In genomic region chr7:75738604-75738974, GRCh38 we compare ENCODE assay signal across 8 cellular contexts. TPM values are rescaled to one million over a fixed set of nuclear protein-coding genes. Genes with fewer than 3 reads are reported as not detected.
DNase-seq lines count a peak whose midpoint lies in the region; ATAC-seq and TF ChIP-seq lines count a peak whose summit lies in the region.

HIP1 (minus strand) TSS chr7:75738941; CDS start chr7:75738920, 21 bp downstream.

- ATAC-seq in RWPE2 (ENCODE audit: low read depth), result peak; percentile 9; the same call in 2 of the 3 replicates
- ATAC-seq in omental fat pad (ENCODE audit: low FRiP score), result peak; percentile 12

- peaks cover 16% of the 10 kb centered on the region for H3K4me1 Mint-ChIP-seq in activated CD4-positive, alpha-beta T cell treated with anti-CD3 and anti-CD28 coated beads, Interleukin-2, amount 10 ng/mL, durations not matched to agents 7 days and 5 days

- DNase-seq in activated CD4-positive, alpha-beta T cell treated with anti-CD3 and anti-CD28 coated beads, Interleukin-2, amount 10 ng/mL, durations not matched to agents 7 days and 5 days, result no peak
- no peak for DNase-seq in activated CD4-positive, alpha-beta T cell treated with anti-CD3 and anti-CD28 coated beads, Interleukin-2, amount 50 U/mL, for 4 hours
- DNase-seq in RWPE2 (ENCODE audit: low spot score), result no peak
- DNase-seq in fibroblast of mammary gland (ENCODE audit: low read depth), result no peak
- DNase-seq in omental fat pad (ENCODE audit: low spot score), result no peak
- no peak for DNase-seq in NCI-H82 treated with DMSO at 0.1 percent for 48 hours (lab: John Stamatoyannopoulos, UW; ENCODE audit: unreplicated experiment)
- no peak for DNase-seq in activated effector memory CD4-positive, alpha-beta T cell treated with Interleukin-2 at 50 U/mL for 16 hours
- DNase-seq in NCI-H128 (lab: John Stamatoyannopoulos, UW; ENCODE audit: unreplicated experiment), result no peak

- peak within 1 kb of the TSS; percentile 17 for H3K27ac ChIP-seq in RWPE2 (ENCODE audit: poor library complexity, severe bottlenecking)

- no peaks in the 10 kb centered on the region for H3K9me3 Mint-ChIP-seq in activated CD4-positive, alpha-beta T cell treated with anti-CD3 and anti-CD28 coated beads, Interleukin-2, amount 10 ng/mL, durations not matched to agents 7 days and 5 days

- no peaks in the 10 kb centered on the region for H3K27me3 ChIP-seq in RWPE2 (ENCODE audit: insufficient read depth, poor library complexity, severe bottlenecking)

- H3K4me1 ChIP-seq in RWPE2 (ENCODE audit: insufficient read depth, poor library complexity, severe bottlenecking), result no peaks in the 10 kb centered on the region

- H3K27me3 Mint-ChIP-seq in activated CD4-positive, alpha-beta T cell treated with anti-CD3 and anti-CD28 coated beads, Interleukin-2, amount 10 ng/mL, durations not matched to agents 7 days and 5 days, result peaks cover 16% of the 10 kb centered on the region

- peak within 1 kb of the TSS; percentile 93 for H3K4me3 ChIP-seq in RWPE2 (ENCODE audit: severe bottlenecking)
- H3K4me3 ChIP-seq in fibroblast of mammary gland (ENCODE audit: control insufficient read depth, low read depth, low read length), result peak within 1 kb of the TSS; percentile 86

- H3K4me3 Mint-ChIP-seq in activated CD4-positive, alpha-beta T cell treated with anti-CD3 and anti-CD28 coated beads, Interleukin-2, amount 10 ng/mL, durations not matched to agents 7 days and 5 days, result peak within 1 kb of the TSS; percentile 93

- no peaks in the 10 kb centered on the region for H3K9me3 ChIP-seq in RWPE2 (ENCODE audit: severe bottlenecking)

- H3K36me3 ChIP-seq in RWPE2 (ENCODE audit: low read depth), result no peaks in the 10 kb centered on the region

- H3K27ac Mint-ChIP-seq in activated CD4-positive, alpha-beta T cell treated with anti-CD3 and anti-CD28 coated beads, Interleukin-2, amount 10 ng/mL, durations not matched to agents 7 days and 5 days, result peak within 1 kb of the TSS; percentile 97

- TF ChIP-seq CTCF in RWPE2 (IDR thresholded peaks at IDR 0.05; ENCODE audit: poor library complexity, severe bottlenecking), result no peak
- TF ChIP-seq CTCF in fibroblast of mammary gland (conservative IDR thresholded peaks at IDR 0.05; ENCODE audit: control insufficient read depth, insufficient read depth, low read depth, low read length), result no peak
- TF ChIP-seq CTCF in omental fat pad (IDR thresholded peaks at IDR 0.05), result no peak

- POLR2A ChIA-PET in activated CD4-positive, alpha-beta T cell treated with anti-CD3 and anti-CD28 coated beads, Interleukin-2, amount 10 ng/mL, durations not matched to agents 7 days and 5 days (lab: Charles Lee), result no interaction called here

- CTCF ChIA-PET in activated CD4-positive, alpha-beta T cell treated with anti-CD3 and anti-CD28 coated beads, Interleukin-2, amount 10 ng/mL, durations not matched to agents 7 days and 5 days (lab: Charles Lee), result interaction anchor here (0.8 kb wide), 1 partner anchor 14 kb away, joined by 3 read pairs; no protein-coding TSS in a partner anchor

- no peaks in the 10 kb centered on the region for H3K36me3 Mint-ChIP-seq in activated CD4-positive, alpha-beta T cell treated with anti-CD3 and anti-CD28 coated beads, Interleukin-2, amount 10 ng/mL, durations not matched to agents 7 days and 5 days (ENCODE audit: low read depth)

RNA-seq across cellular contexts. Expression of gene HIP1, which starts in this region (rescaled TPM):
- total RNA-seq in activated CD4-positive, alpha-beta T cell treated with anti-CD3 and anti-CD28 coated beads, Interleukin-2, amount 10 ng/mL, durations not matched to agents 7 days and 5 days, result 1 to 10 TPM; 2.2 to 2.8 TPM
- total RNA-seq in omental fat pad, result 10 to 100 TPM; 24.9 to 51.2 (median 27.2) TPM

Comparison
In these comparisons a context has a peak if more than half of its experiments do, and no peak if none do; other contexts are left out.
1. RNA of gene HIP1 (total RNA-seq): 24.9 to 51.2 TPM in omental fat pad; 2.2 to 2.8 TPM in activated CD4-positive, alpha-beta T cell treated with anti-CD3 and anti-CD28 coated beads, Interleukin-2, amount 10 ng/mL, durations not matched to agents 7 days and 5 days; every median in the first group is over 4 times any median in the second.